ENCODE assay signal across 1 cellular context in genomic region chr13:33205804-33206221, GRCh38.
A peak's percentile ranks its signal among the peaks of the same experiment; 100 is the strongest.
TF ChIP-seq lines count a peak whose summit lies in the region.

No MANE protein-coding gene starts in this region.

TF ChIP-seq in GM12878, 131 proteins besides CTCF, POLR2A, EP300 and RAD21 (continued from another document):
- peak; percentile 84 for TF ChIP-seq MLLT1 (IDR thresholded peaks at IDR 0.05)
- no peak for TF ChIP-seq E2F4 (IDR thresholded peaks at IDR 0.05; ENCODE audit: low read depth, low read length)
- no peak for TF ChIP-seq CBFB (IDR thresholded peaks at IDR 0.05; ENCODE audit: low read depth)
- no peak for TF ChIP-seq NRF1 (conservative IDR thresholded peaks at IDR 0.05; ENCODE audit: low read depth, low read length)
- no peak for TF ChIP-seq ZNF622 (IDR thresholded peaks at IDR 0.05)
- no peak for TF ChIP-seq ZNF274 (IDR thresholded peaks at IDR 0.05; ENCODE audit: insufficient read depth, insufficient read length)
- TF ChIP-seq POLR2AphosphoS2 (IDR thresholded peaks at IDR 0.05; ENCODE audit: low read depth, low read length), result 0 out of 2 replicates have a peak, but pooled peaks have one; percentile 57
- TF ChIP-seq IKZF2 (IDR thresholded peaks at IDR 0.05), result no peak
- no peak for TF ChIP-seq BHLHE40 (IDR thresholded peaks at IDR 0.05; ENCODE audit: borderline replicate concordance in 1 of 2, low read depth in 2 of 2, low read length in 1 of 2)
- no peak for TF ChIP-seq KLF5 (IDR thresholded peaks at IDR 0.05; ENCODE audit: partially characterized antibody)
- TF ChIP-seq MEF2B (IDR thresholded peaks at IDR 0.05; ENCODE audit: partially characterized antibody, poor library complexity, severe bottlenecking), result no peak
- no peak for TF ChIP-seq MTA3 (IDR thresholded peaks at IDR 0.05; ENCODE audit: borderline replicate concordance, low read length)
- no peak for TF ChIP-seq SUZ12 (IDR thresholded peaks at IDR 0.05; ENCODE audit: unreplicated experiment)
- TF ChIP-seq HCFC1 (IDR thresholded peaks at IDR 0.05; ENCODE audit: low read length), result no peak
- no peak for TF ChIP-seq ZNF592 (IDR thresholded peaks at IDR 0.05)
- 0 out of 2 replicates have a peak, but pooled peaks have one; percentile 19 for TF ChIP-seq RELB (IDR thresholded peaks at IDR 0.05; ENCODE audit: low read depth)
- TF ChIP-seq BRCA1 (IDR thresholded peaks at IDR 0.05; ENCODE audit: low read depth, low read length), result no peak
- no peak for TF ChIP-seq IRF3 (IDR thresholded peaks at IDR 0.05)
- TF ChIP-seq GABPA (IDR thresholded peaks at IDR 0.05; ENCODE audit: low read depth), result no peak
- TF ChIP-seq MTA2 (IDR thresholded peaks at IDR 0.05; ENCODE audit: low read depth), result no peak
- no peak for TF ChIP-seq CREB1 (IDR thresholded peaks at IDR 0.05; ENCODE audit: low read depth)
- no peak for TF ChIP-seq CHD4 (IDR thresholded peaks at IDR 0.05)
- no peak for TF ChIP-seq RUNX3 (IDR thresholded peaks at IDR 0.05; ENCODE audit: low read length)
- no peak for TF ChIP-seq BCL11A (IDR thresholded peaks at IDR 0.05; ENCODE audit: low read depth, low read length)
- no peak for TF ChIP-seq REST (IDR thresholded peaks at IDR 0.05; ENCODE audit: low read depth, low read length)
- 0 out of 2 replicates have a peak, but pooled peaks have one; percentile 8 for TF ChIP-seq TCF12 (IDR thresholded peaks at IDR 0.05; ENCODE audit: low read depth, low read length)
- peak; percentile 55; the same call in 1 of the 2 replicates for TF ChIP-seq ZNF687 (IDR thresholded peaks at IDR 0.05)
- no peak for TF ChIP-seq E2F8 (IDR thresholded peaks at IDR 0.05; ENCODE audit: low read depth, partially characterized antibody)
- TF ChIP-seq SMC3 (IDR thresholded peaks at IDR 0.05; ENCODE audit: borderline replicate concordance, low read length), result no peak
- no peak for TF ChIP-seq CBX5 (IDR thresholded peaks at IDR 0.05; ENCODE audit: low read depth)
- 0 out of 2 replicates have a peak, but pooled peaks have one; percentile 33 for TF ChIP-seq PML (IDR thresholded peaks at IDR 0.05; ENCODE audit: low read length)
- TF ChIP-seq LARP7 (IDR thresholded peaks at IDR 0.05), result no peak
